8 cellular contexts compared by ENCODE assay signal in genomic region chr21:37219766-37220432, GRCh38. TPM values are rescaled to one million over a fixed set of nuclear protein-coding genes. Genes with fewer than 3 reads are reported as not detected.
A peak's percentile ranks its signal among the peaks of the same experiment; 100 is the strongest.
DNase-seq lines count a peak whose midpoint lies in the region; ATAC-seq and TF ChIP-seq lines count a peak whose summit lies in the region.

No MANE protein-coding gene starts in this region.

- peak overlapping the region; percentile 53 to 69 (median 64) for H3K4me3 ChIP-seq in Peyer's patch
- peak overlapping the region; percentile 80 to 81 for H3K4me3 ChIP-seq in duodenal mucosa (ENCODE audit: low read depth in 1 of 2, low read length in 2 of 2)

- no peak overlapping the region for H3K4me3 Mint-ChIP-seq in progenitor cell of endocrine pancreas (ENCODE audit: low read depth)

- H3K27ac ChIP-seq in Peyer's patch, result peak overlapping the region; percentile 70 to 86 (median 76)
- H3K27ac ChIP-seq in duodenal mucosa (ENCODE audit: low read depth, low read length), result no peak overlapping the region

- TF ChIP-seq CTCF in Peyer's patch (IDR thresholded peaks at IDR 0.05), result no peak
- TF ChIP-seq CTCF in progenitor cell of endocrine pancreas (IDR thresholded peaks at IDR 0.05; ENCODE audit: unreplicated experiment), result no peak

- no peak for ATAC-seq in HG03439 (IDR thresholded peaks at IDR 0.05; ENCODE audit: unreplicated experiment)
- no peak for ATAC-seq in GM18868 (IDR thresholded peaks at IDR 0.05; ENCODE audit: unreplicated experiment)

- H3K27me3 ChIP-seq in Peyer's patch (no peaks in the 10 kb centered on the region), duodenal mucosa (ENCODE audit: control insufficient read depth in 1 of 2, insufficient read depth in 2 of 2, low read length in 2 of 2) (no peaks in the 10 kb centered on the region)

- H3K9me3 Mint-ChIP-seq in progenitor cell of endocrine pancreas (ENCODE audit: low read depth), result no peaks in the 10 kb centered on the region

- DNase-seq in DMS153 (lab: John Stamatoyannopoulos, UW), result peak; percentile 61
- DNase-seq in DMS153 treated with DMSO at 0.1 percent for 48 hours (lab: John Stamatoyannopoulos, UW; ENCODE audit: unreplicated experiment), result no peak
- peak in 1 of 3 donors; percentile 26 for DNase-seq in Peyer's patch
- DNase-seq in progenitor cell of endocrine pancreas (ENCODE audit: low spot score, unreplicated experiment), result no peak
- no peak for DNase-seq in medulla oblongata (ENCODE audit: extremely low spot score)

- peak overlapping the region; percentile 12 to 42 for H3K9ac ChIP-seq in duodenal mucosa (ENCODE audit: low read depth in 1 of 2, low read length in 2 of 2)

- H3K36me3 ChIP-seq in Peyer's patch (peaks cover 0 to 20% (median 0%) of the 10 kb centered on the region in 3 donors), duodenal mucosa (ENCODE audit: control insufficient read depth in 1 of 2, insufficient read depth in 2 of 2, low read length in 2 of 2) (peaks cover 13 to 14% of the 10 kb centered on the region in 2 donors)

- no peaks in the 10 kb centered on the region for H3K4me1 Mint-ChIP-seq in progenitor cell of endocrine pancreas (ENCODE audit: low read depth)

- H3K36me3 Mint-ChIP-seq in progenitor cell of endocrine pancreas (ENCODE audit: insufficient read depth), result peaks cover 35% of the 10 kb centered on the region

- H3K9me3 ChIP-seq in Peyer's patch (no peaks in the 10 kb centered on the region), duodenal mucosa (ENCODE audit: control insufficient read depth in 1 of 2, low read length in 2 of 2) (no peaks in the 10 kb centered on the region)

- TF ChIP-seq POLR2A in Peyer's patch (IDR thresholded peaks at IDR 0.05), result no peak

- no peaks in the 10 kb centered on the region for H3K27me3 Mint-ChIP-seq in progenitor cell of endocrine pancreas

- peak overlapping the region; percentile 71 for H3K27ac Mint-ChIP-seq in progenitor cell of endocrine pancreas

- peaks cover 0 to 11% (median 0%) of the 10 kb centered on the region in 4 donors for H3K4me1 ChIP-seq in Peyer's patch
- H3K4me1 ChIP-seq in duodenal mucosa (ENCODE audit: control insufficient read depth in 1 of 2, insufficient read depth in 2 of 2, low read length in 2 of 2), result peaks cover 9% of the 10 kb centered on the region in 2 donors

RNA-seq across cellular contexts. Expression of gene VPS26C, which starts 47.2 kb away (rescaled TPM):
- total RNA-seq in Peyer's patch (10 to 100 TPM; 62.7 to 79.8 (median 76.4) TPM), progenitor cell of endocrine pancreas (38.7 and 42.3 TPM in 2 replicates)
